21 cellular contexts compared by ENCODE assay signal in genomic region chr20:37408202-37408929, GRCh38.
DNase-seq lines count a peak whose midpoint lies in the region; ATAC-seq, FAIRE-seq and TF ChIP-seq lines count a peak whose summit lies in the region.
"Had no signal": no experiment of that assay in that cellular context is flagged by ENCODE, and none has a peak within 500 bp of the region (broad histone marks: within the 10 kb centered on the region; RNA-seq: fewer than 3 reads in every experiment).

No MANE protein-coding gene starts in this region.

- H3K27ac ChIP-seq in right atrium auricular region (no peak overlapping the region), hepatocyte (peak overlapping the region; percentile 65)
- H3K27ac ChIP-seq: A549, esophagus squamous epithelium, heart left ventricle, tibial nerve had no signal

- H3K4me1 ChIP-seq in right atrium auricular region = peaks cover 0 to 25% of the 10 kb centered on the region in 2 donors
- H3K4me1 ChIP-seq in hepatocyte (ENCODE audit: insufficient read depth) = peaks cover 25% of the 10 kb centered on the region

- no peaks in the 10 kb centered on the region for H3K27me3 ChIP-seq in right atrium auricular region
- H3K27me3 ChIP-seq in hepatocyte = peaks cover 3% of the 10 kb centered on the region

- H3K4me3 ChIP-seq in right atrium auricular region (no peak overlapping the region), hepatocyte (no peak overlapping the region)
- H3K4me3 ChIP-seq: A549, esophagus squamous epithelium, HAP-1, heart left ventricle, tibial nerve had no signal

- intact Hi-C loops in left ventricle myocardium superior (cut with micrococcal nuclease) = no loop called here

- H3K27me3 Mint-ChIP-seq in T-helper 17 cell (peaks cover 12% of the 10 kb centered on the region), type B pancreatic cell (peaks cover 17% of the 10 kb centered on the region)

- no peak for FAIRE-seq in D721Med (lab: Jason Lieb, UNC)
- FAIRE-seq: A549, bronchial epithelial cell had no signal

- H3K4me2 ChIP-seq in hepatocyte = peak overlapping the region; percentile 36
- H3K4me2 ChIP-seq: A549 had no signal

- no peak for ATAC-seq in left ventricle myocardium superior
- no peak for ATAC-seq in T-helper 17 cell
- ATAC-seq: A549; stimulated activated naive CD8-positive, alpha-beta T cell treated with anti-CD3 and anti-CD28 coated beads, Interleukin-15, Interleukin-2, amounts not matched to agents 100 U/mL and 50 U/mL, for 24 hours had no signal

- no peak overlapping the region for H2AFZ ChIP-seq in hepatocyte

- H3K27ac Mint-ChIP-seq in T-helper 17 cell (no peak overlapping the region), type B pancreatic cell (peak overlapping the region; percentile 83)
- H3K27ac Mint-ChIP-seq: CD4-positive, CD25-positive, alpha-beta regulatory T cell; WTC11 had no signal

- WGBS in hepatocyte (ENCODE audit: low lambda C conversion rate, missing lambda C conversion rate) = 55% methylated on average over 18 of the region's 19 CpGs

- no peaks in the 10 kb centered on the region for H3K79me2 ChIP-seq in hepatocyte

- TF ChIP-seq CTCF in right atrium auricular region (IDR thresholded peaks at IDR 0.05) = no peak
- TF ChIP-seq CTCF in hepatocyte (IDR thresholded peaks at IDR 0.05; ENCODE audit: poor library complexity) = no peak
- TF ChIP-seq CTCF in type B pancreatic cell (conservative IDR thresholded peaks at IDR 0.05) = no peak
- TF ChIP-seq CTCF in D721Med (IDR thresholded peaks at IDR 0.05; ENCODE audit: insufficient read depth, missing control alignments) = no peak

- no peaks in the 10 kb centered on the region for H3K9me2 ChIP-seq in hepatocyte (replicated peaks; ENCODE audit: insufficient read depth)

- H4K20me1 ChIP-seq in hepatocyte (ENCODE audit: insufficient read depth, poor library complexity, severe bottlenecking) = no peaks in the 10 kb centered on the region

- H3K9me3 Mint-ChIP-seq in type B pancreatic cell = no peaks in the 10 kb centered on the region
- H3K9me3 Mint-ChIP-seq: CD4-positive, CD25-positive, alpha-beta regulatory T cell; naive thymus-derived CD4-positive, alpha-beta T cell; WTC11 had no signal

- no peaks in the 10 kb centered on the region for H3K36me3 ChIP-seq in right atrium auricular region
- H3K36me3 ChIP-seq in hepatocyte (replicated peaks; ENCODE audit: insufficient read depth, low read depth) = no peaks in the 10 kb centered on the region
- H3K36me3 ChIP-seq: HAP-1 had no signal

- H3K36me3 Mint-ChIP-seq in T-helper 17 cell (ENCODE audit: low read depth) (peaks cover 10% of the 10 kb centered on the region), type B pancreatic cell (no peaks in the 10 kb centered on the region)
- H3K36me3 Mint-ChIP-seq: CD4-positive, CD25-positive, alpha-beta regulatory T cell; naive thymus-derived CD4-positive, alpha-beta T cell; WTC11 had no signal

- H3K9me3 ChIP-seq in right atrium auricular region (no peaks in the 10 kb centered on the region), T-helper 17 cell (ENCODE audit: control insufficient read depth, low read length, poor library complexity, severe bottlenecking) (no peaks in the 10 kb centered on the region), hepatocyte (ENCODE audit: low read depth) (no peaks in the 10 kb centered on the region)
- H3K9me3 ChIP-seq: A549, esophagus squamous epithelium, HAP-1, heart left ventricle, tibial nerve had no signal

- peak; percentile 30 for DNase-seq in left ventricle myocardium superior
- DNase-seq in right atrium auricular region (ENCODE audit: low spot score) = no peak
- DNase-seq in T-helper 17 cell = no peak
- no peak for DNase-seq in hepatocyte (ENCODE audit: low spot score)
- DNase-seq in type B pancreatic cell (ENCODE audit: extremely low spot score, unreplicated experiment) = no peak
- DNase-seq in NCI-H2171 treated with DMSO at 0.1 percent for 48 hours (lab: John Stamatoyannopoulos, UW) = no peak
- no peak for DNase-seq in NCI-H748 (lab: John Stamatoyannopoulos, UW; ENCODE audit: unreplicated experiment)
- DNase-seq in D721Med (ENCODE audit: insufficient read length, low spot score) = no peak
- DNase-seq: activated CD8-positive, alpha-beta memory T cell treated with anti-CD3 and anti-CD28 coated beads for 24 hours; effector CD8-positive, alpha-beta T cell; esophagus squamous epithelium; naive thymus-derived CD4-positive, alpha-beta T cell; NCI-H187 treated with DMSO at 0.1 percent for 48 hours had no signal

- H3K4me3 Mint-ChIP-seq in T-helper 17 cell = peak overlapping the region; percentile 31
- H3K4me3 Mint-ChIP-seq in type B pancreatic cell = peak overlapping the region; percentile 80

- H3K4me1 Mint-ChIP-seq in T-helper 17 cell (peaks cover 14% of the 10 kb centered on the region), type B pancreatic cell (ENCODE audit: unreplicated experiment) (peaks cover 44% of the 10 kb centered on the region)
